Comparison of ENCODE assay signal across 1 cellular context in the genomic region with DNA sequence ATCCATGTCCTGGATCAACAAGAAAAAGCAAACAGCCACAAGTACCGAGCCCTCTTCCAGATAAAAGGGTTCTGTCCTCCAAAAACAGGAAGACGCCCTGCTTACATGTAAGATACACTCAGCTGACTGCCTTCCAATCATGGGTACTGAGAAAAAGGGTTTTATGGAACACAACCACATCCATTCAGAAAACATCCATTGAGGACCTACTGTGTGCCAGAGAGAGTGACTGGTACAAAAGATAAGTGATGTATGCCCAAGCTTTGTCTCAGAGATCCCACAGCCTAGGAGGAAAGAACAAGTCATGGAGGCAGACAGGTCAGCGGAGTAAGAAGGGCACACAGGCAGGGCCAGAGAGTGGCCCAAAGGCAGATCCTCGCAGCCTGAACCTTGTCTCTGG.
TF ChIP-seq lines count a peak whose summit lies in the region.

No MANE protein-coding gene starts in this region.

TF ChIP-seq in K562, 482 proteins besides CTCF, POLR2A, EP300 and RAD21 (continued from another document):
- TF ChIP-seq ZBTB7A (IDR thresholded peaks at IDR 0.05; ENCODE audit: borderline replicate concordance, control insufficient read depth, low read depth, low read length) (no peak), SRSF1 (IDR thresholded peaks at IDR 0.05; ENCODE audit: low read depth, low read length) (no peak), SPI1 (IDR thresholded peaks at IDR 0.05; ENCODE audit: borderline replicate concordance, low read depth, low read length) (peak; percentile 25; the same call in 1 of the 2 replicates), NCOR1 (IDR thresholded peaks at IDR 0.05) (no peak), ZNF644 (tag; IDR thresholded peaks at IDR 0.05; ENCODE audit: low read depth) (no peak)
TF ChIP-seq in K562: peak in this region for 2.
